In the genomic region with DNA sequence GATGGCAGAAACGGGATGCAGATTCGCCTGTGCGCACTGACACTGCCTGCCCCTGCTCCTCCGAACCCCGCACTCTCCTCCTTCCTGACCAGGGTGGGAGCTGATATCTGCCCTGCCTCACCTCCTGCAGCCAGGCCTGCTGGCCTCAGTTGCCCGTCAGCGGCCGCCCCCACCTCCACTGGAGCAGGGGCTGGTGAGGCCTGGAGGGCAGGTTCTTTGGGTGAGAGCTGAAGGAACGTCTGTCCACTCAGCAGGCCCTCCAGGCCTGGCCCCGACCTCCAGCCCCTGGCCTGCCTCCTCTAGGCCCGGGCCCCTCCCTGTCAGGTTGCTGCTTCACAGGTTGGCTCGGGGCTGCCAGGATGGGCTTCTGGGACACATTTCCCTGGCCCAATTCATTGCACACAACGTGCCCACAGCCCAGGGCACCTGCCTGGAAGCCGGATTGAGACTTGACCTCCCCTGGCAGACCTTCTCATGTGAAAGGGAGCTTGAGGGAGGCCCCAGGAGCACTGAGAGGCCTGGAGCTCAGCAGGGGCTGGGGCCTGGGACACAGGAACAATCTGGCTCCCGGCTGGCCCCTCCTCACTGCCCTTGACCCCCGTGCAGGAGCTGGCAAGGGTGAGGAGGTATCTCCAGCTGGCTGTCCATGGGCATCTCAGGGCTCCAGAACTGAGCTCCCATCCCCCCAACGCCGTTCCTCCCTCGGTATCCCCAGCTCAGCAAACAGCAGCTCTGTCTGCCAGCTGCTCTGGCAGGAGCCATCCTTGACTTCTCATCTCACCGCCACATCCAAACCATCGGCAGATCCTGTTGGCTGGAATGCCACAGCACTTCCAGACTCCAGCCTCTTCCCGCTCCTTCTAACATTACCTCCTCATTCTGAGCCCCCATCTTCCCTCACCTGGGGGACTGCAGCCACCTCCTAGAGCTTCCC, we compare ENCODE assay signal across 1 cellular context.
TF ChIP-seq lines count a peak whose summit lies in the region.

No MANE protein-coding gene starts in this region.

TF ChIP-seq in neural cell, 6 proteins besides CTCF, POLR2A, EP300 and RAD21 (continued from another document):
- TF ChIP-seq, protein P1, sequence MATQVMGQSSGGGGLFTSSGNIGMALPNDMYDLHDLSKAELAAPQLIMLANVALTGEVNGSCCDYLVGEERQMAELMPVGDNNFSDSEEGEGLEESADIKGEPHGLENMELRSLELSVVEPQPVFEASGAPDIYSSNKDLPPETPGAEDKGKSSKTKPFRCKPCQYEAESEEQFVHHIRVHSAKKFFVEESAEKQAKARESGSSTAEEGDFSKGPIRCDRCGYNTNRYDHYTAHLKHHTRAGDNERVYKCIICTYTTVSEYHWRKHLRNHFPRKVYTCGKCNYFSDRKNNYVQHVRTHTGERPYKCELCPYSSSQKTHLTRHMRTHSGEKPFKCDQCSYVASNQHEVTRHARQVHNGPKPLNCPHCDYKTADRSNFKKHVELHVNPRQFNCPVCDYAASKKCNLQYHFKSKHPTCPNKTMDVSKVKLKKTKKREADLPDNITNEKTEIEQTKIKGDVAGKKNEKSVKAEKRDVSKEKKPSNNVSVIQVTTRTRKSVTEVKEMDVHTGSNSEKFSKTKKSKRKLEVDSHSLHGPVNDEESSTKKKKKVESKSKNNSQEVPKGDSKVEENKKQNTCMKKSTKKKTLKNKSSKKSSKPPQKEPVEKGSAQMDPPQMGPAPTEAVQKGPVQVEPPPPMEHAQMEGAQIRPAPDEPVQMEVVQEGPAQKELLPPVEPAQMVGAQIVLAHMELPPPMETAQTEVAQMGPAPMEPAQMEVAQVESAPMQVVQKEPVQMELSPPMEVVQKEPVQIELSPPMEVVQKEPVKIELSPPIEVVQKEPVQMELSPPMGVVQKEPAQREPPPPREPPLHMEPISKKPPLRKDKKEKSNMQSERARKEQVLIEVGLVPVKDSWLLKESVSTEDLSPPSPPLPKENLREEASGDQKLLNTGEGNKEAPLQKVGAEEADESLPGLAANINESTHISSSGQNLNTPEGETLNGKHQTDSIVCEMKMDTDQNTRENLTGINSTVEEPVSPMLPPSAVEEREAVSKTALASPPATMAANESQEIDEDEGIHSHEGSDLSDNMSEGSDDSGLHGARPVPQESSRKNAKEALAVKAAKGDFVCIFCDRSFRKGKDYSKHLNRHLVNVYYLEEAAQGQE (IDR thresholded peaks at IDR 0.05; ENCODE audit: borderline replicate concordance), result no peak
